Comparison of ENCODE assay signal across 1 cellular context in the genomic region with DNA sequence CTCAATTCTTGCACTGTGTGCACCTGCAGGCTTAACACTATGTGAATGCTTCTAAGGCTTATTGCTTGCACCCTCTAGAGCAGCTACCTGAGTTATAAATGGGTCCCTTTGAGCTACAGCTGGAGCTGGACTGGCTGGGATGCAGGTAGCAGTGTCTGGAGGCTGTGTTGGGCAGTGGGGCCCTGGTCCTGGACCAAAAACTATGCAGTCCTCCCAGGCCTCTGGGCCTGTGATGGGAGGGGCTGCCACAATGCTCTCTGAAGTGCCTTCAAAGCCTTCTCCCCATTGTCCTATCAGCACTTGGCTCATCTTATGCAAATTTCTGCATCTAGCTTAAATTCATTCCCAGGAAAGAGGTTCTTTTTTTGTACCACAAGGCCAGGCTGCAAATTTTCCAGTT.
TF ChIP-seq lines count a peak whose summit lies in the region.

No MANE protein-coding gene starts in this region.

TF ChIP-seq in K562, 482 proteins besides CTCF, POLR2A, EP300 and RAD21:
- TF ChIP-seq KAT2B (IDR thresholded peaks at IDR 0.05; ENCODE audit: low read depth, low read length) (no peak), KDM5B (IDR thresholded peaks at IDR 0.05; ENCODE audit: insufficient replicate concordance, low read depth, low read length) (no peak), POLR2G (IDR thresholded peaks at IDR 0.05; ENCODE audit: low read depth, low read length) (peak; percentile 33; the same call in 1 of the 2 replicates), ZEB2 (IDR thresholded peaks at IDR 0.05) (no peak), SIN3A (IDR thresholded peaks at IDR 0.05; ENCODE audit: borderline replicate concordance in 2 of 2, control insufficient read depth in 1 of 2, low read depth in 2 of 2, low read length in 2 of 2) (no peak), TAF15 (IDR thresholded peaks at IDR 0.05; ENCODE audit: low read depth, low read length) (no peak), MLX (CRISPR knock-in tag; conservative IDR thresholded peaks at IDR 0.05) (no peak), MTA3 (IDR thresholded peaks at IDR 0.05; ENCODE audit: borderline replicate concordance) (no peak), ZFP30 (CRISPR knock-in tag; IDR thresholded peaks at IDR 0.05; ENCODE audit: borderline replicate concordance) (no peak), RBM22 (IDR thresholded peaks at IDR 0.05; ENCODE audit: low read depth, low read length, poor library complexity, severe bottlenecking) (no peak), NFIC (IDR thresholded peaks at IDR 0.05) (no peak), ZNF253 (CRISPR knock-in tag; conservative IDR thresholded peaks at IDR 0.05) (no peak), ZNF175 (CRISPR knock-in tag; IDR thresholded peaks at IDR 0.05; ENCODE audit: low read depth) (no peak), HNRNPH1 (optimal IDR thresholded peaks at IDR 0.05; ENCODE audit: low read depth, low read length) (no peak), HDAC2 (IDR thresholded peaks at IDR 0.05) (no peak), MEF2D (tag; conservative IDR thresholded peaks at IDR 0.05; ENCODE audit: low read depth) (no peak), MTF1 (CRISPR knock-in tag; IDR thresholded peaks at IDR 0.05; ENCODE audit: borderline replicate concordance) (no peak), POLR2B (IDR thresholded peaks at IDR 0.05; ENCODE audit: low read depth, partially characterized antibody) (peak; percentile 43), ZNF561 (CRISPR knock-in tag; conservative IDR thresholded peaks at IDR 0.05) (no peak), POLR2AphosphoS2 (IDR thresholded peaks at IDR 0.05; ENCODE audit: low read length) (peak; percentile 36; the same call in 1 of the 2 replicates)
